In the genomic region with DNA sequence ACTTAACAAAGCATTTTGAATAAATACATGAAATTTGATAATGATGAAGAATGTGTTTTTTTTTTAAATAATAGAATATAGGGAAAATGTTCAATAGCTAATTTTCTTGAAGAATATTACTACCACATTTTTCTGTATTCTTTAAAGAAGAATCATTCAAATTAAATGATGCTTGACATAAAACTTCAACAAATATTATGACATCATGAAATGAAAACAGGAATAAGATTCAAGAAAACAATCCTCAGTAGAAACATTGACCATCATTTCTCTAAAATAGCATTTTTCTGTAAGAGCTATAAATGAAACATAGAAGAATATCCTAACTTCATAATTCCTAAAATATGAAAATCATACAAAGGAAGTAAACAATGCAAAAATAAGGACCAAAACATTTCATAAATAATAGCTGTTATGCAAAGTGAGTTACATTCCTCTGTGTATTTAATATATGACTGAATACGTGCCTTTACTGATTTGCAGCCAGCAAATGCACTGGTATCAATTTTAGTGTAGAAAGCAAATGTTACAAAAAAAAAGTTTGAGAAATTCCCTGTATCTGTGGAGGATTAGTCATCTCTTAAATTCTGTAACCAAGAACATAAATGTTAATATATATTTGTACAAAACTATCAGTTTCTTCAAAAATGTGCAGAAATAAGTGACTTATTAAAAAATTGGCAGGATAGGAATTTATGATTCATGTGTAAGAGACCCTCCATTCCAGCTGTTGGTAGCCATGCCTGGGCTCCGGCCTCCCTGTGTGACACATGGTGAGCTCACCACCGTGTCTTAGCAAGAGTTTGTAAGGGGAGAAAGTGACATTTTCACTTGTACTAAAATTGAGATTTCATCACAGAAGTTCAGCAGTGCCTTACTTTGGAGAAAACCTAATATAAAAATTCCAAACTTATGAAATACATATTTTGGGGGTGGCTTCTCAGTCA, we compare ENCODE assay signal across 1 cellular context.
TF ChIP-seq lines count a peak whose summit lies in the region.

No MANE protein-coding gene starts in this region.

TF ChIP-seq in SK-N-SH treated with all-trans-retinoic acid at 6 μM for 48 hours, 23 proteins besides CTCF, POLR2A, EP300 and RAD21 (continued from another document):
- TF ChIP-seq PATZ1 (CRISPR knock-in tag; IDR thresholded peaks at IDR 0.05; ENCODE audit: borderline replicate concordance) (no peak), PPARA (CRISPR knock-in tag; IDR thresholded peaks at IDR 0.05; ENCODE audit: borderline replicate concordance) (no peak)
